28 cellular contexts compared by ENCODE assay signal in the genomic region with DNA sequence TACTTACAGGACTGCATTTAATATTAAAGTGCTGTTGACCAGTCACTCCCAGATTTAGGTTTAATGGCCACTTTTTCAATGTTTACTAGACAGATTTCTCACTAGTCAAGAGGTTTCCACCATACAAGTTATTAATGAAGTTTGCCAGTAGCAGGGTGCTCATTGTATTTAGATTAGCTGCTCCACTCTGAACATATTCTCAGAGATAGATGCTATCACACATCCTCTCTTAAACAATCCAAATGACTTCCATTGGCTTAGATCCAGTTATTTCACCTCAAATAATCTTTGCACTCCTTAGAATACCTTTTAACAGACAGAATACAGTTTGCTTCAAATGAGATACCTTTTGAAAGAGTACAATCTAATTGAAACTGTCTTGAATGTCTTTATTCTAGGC.
"Had no signal": no experiment of that assay in that cellular context is flagged by ENCODE, and none has a peak within 500 bp of the region (broad histone marks: within the 10 kb centered on the region; RNA-seq: fewer than 3 reads in every experiment).

No MANE protein-coding gene starts in this region.

- DNase-seq: activated CD4-positive, alpha-beta memory T cell treated with anti-CD3 and anti-CD28 coated beads for 36 hours; activated CD4-positive, alpha-beta T cell treated with anti-CD3 and anti-CD28 coated beads for 36 hours; activated CD4-positive, alpha-beta T cell treated with anti-CD3 and anti-CD28 coated beads, Interleukin-2, amount 10 ng/mL, durations not matched to agents 24 days and 14 days; activated CD4-positive, CD25-positive, alpha-beta regulatory T cell; activated CD4-positive, CD25-positive, alpha-beta regulatory T cell treated with anti-CD3 and anti-CD28 coated beads, Interleukin-2, amount 50 U/mL, for 72 hours; activated CD8-positive, alpha-beta memory T cell treated with anti-CD3 and anti-CD28 coated beads, Interleukin-2, amount 10 ng/mL, durations not matched to agents 7 days and 5 days; activated CD8-positive, alpha-beta memory T cell treated with anti-CD3 and anti-CD28 coated beads, Interleukin-2, amount 50 U/mL, for 4 hours; activated CD8-positive, alpha-beta T cell treated with anti-CD3 and anti-CD28 coated beads, Interleukin-2, amount 10 ng/mL, durations not matched to agents 7 days and 5 days; activated effector memory CD4-positive, alpha-beta T cell treated with anti-CD3 and anti-CD28 coated beads, Interleukin-2, amount 50 U/mL, for 16 hours; activated naive CD4-positive, alpha-beta T cell treated with anti-CD3 and anti-CD28 coated beads for 36 hours; activated naive CD8-positive, alpha-beta T cell treated with anti-CD3 and anti-CD28 coated beads for 36 hours; activated naive CD8-positive, alpha-beta T cell treated with anti-CD3 and anti-CD28 coated beads, Interleukin-2, amount 50 U/mL, for 24 hours; activated T-cell treated with anti-CD3 and anti-CD28 coated beads, Interleukin-2, amount 50 U/mL, for 1 hour; activated T-cell treated with anti-CD3 and anti-CD28 coated beads, Interleukin-2, amount 50 U/mL, for 48 hours; adrenal gland; amygdala; aorta; body of pancreas; caudate nucleus; cortex of kidney; effector CD8-positive, alpha-beta T cell; foreskin fibroblast; T-helper 1 cell; T-helper 17 cell; T1000 had no signal

- H3K9me3 ChIP-seq: adrenal gland, body of pancreas had no signal

- H3K36me3 ChIP-seq: adrenal gland had no signal

- H3K4me3 ChIP-seq: adrenal gland, body of pancreas had no signal

- H3K27ac ChIP-seq: adrenal gland, body of pancreas had no signal

- FAIRE-seq: colon, frontal cortex had no signal

- H3K27me3 ChIP-seq: adrenal gland, body of pancreas had no signal

- H3K4me1 ChIP-seq: adrenal gland, body of pancreas had no signal

- ATAC-seq: activated CD4-positive, alpha-beta T cell treated with anti-CD3 and anti-CD28 coated beads for 36 hours; activated CD8-positive, alpha-beta memory T cell treated with anti-CD3 and anti-CD28 coated beads, Interleukin-2, amount 10 ng/mL, durations not matched to agents 7 days and 5 days; activated CD8-positive, alpha-beta T cell treated with anti-CD3 and anti-CD28 coated beads, Interleukin-2, amount 10 ng/mL, durations not matched to agents 7 days and 5 days; activated naive CD8-positive, alpha-beta T cell treated with anti-CD3 and anti-CD28 coated beads, Interleukin-2, amount 50 U/mL, for 24 hours; body of pancreas; esophagus mucosa; T-helper 17 cell had no signal
